20 cellular contexts compared by ENCODE assay signal in the genomic region with DNA sequence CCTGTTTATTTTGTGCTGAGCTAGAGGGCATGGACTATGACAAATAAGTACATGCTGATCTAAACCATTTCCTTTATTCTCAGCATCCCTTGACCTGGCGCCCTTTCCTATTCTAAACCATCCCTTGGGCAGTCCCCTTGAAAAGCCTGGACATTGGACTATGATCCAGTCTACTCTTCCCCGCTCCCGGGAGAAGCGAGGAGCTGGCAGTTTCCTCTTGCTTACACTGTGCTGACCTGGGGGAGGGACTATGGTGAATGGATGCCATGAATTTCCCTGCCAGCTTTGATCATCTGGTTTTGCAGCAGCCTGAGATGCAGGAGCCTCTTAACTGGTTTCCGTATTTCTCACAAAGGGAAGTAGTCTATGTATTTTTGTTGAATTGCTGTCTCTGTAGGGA.
DNase-seq lines count a peak whose midpoint lies in the region; FAIRE-seq lines count a peak whose summit lies in the region.
"Had no signal": no experiment of that assay in that cellular context is flagged by ENCODE, and none has a peak within 500 bp of the region (broad histone marks: within the 10 kb centered on the region; RNA-seq: fewer than 3 reads in every experiment).

No MANE protein-coding gene starts in this region.

- 39 to 58% (median 42%) methylated on average over 5 of the region's 5 CpGs for WGBS in small intestine, 3 donors

- H3K27ac ChIP-seq in small intestine (ENCODE audit: low read depth in 1 of 2, low read length in 1 of 2) = no peak overlapping the region

- H3K36me3 ChIP-seq in small intestine (ENCODE audit: control insufficient read depth in 2 of 2, insufficient read depth in 2 of 2, low read length in 2 of 2) = no peaks in the 10 kb centered on the region
- H3K36me3 ChIP-seq: BE2C had no signal

- H3K4me3 ChIP-seq in small intestine (ENCODE audit: low read depth in 1 of 2, low read length in 2 of 2) = no peak overlapping the region
- H3K4me3 ChIP-seq: GM12878, K562 had no signal

- H3K9me3 ChIP-seq in small intestine (ENCODE audit: control insufficient read depth, low read depth) = no peaks in the 10 kb centered on the region
- H3K9me3 ChIP-seq: BE2C, Caco-2 had no signal

- peak; percentile 19 for DNase-seq in SIG-M5 treated with dmso at 0.1 percent for 504 hours (lab: John Stamatoyannopoulos, UW; ENCODE audit: unreplicated experiment)
- DNase-seq in SIG-M5 (lab: John Stamatoyannopoulos, UW) = no peak
- peak; percentile 32 for DNase-seq in NCI-H2227 treated with DMSO at 0.1 percent for 48 hours (lab: John Stamatoyannopoulos, UW)
- DNase-seq in islet precursor cell = peak; percentile 49
- DNase-seq in small intestine = peak; percentile 36
- no peak for DNase-seq in activated naive CD4-positive, alpha-beta T cell treated with Interleukin-2 at 50 U/mL for 16 hours
- DNase-seq in stimulated activated CD4-positive, alpha-beta T cell treated with anti-CD3 and anti-CD28 coated beads, Interleukin-4, amount 100 ng/mL, for 24 hours = no peak
- no peak for DNase-seq in NCI-H2107 (lab: John Stamatoyannopoulos, UW)
- DNase-seq: BE2C; Caco-2; CD4-positive, alpha-beta T cell; NCI-H1048; NCI-H1436; NCI-H2029; NCI-H2171; NCI-H446 treated with DMSO at 0.1 percent for 48 hours; NCI-H69; SHP77 had no signal

- FAIRE-seq in small intestine (lab: Jason Lieb, UNC) = no peak
- FAIRE-seq: GM12878, K562 had no signal

- no peaks in the 10 kb centered on the region for H3K27me3 ChIP-seq in small intestine (ENCODE audit: control insufficient read depth in 2 of 2, insufficient read depth in 2 of 2, low read length in 2 of 2)
- H3K27me3 ChIP-seq: BE2C had no signal

- no peaks in the 10 kb centered on the region for H3K4me1 ChIP-seq in small intestine (ENCODE audit: control insufficient read depth in 2 of 2, insufficient read depth in 1 of 2, low read depth in 1 of 2, low read length in 1 of 2)
- H3K4me1 ChIP-seq: BE2C had no signal

Comparison
In these comparisons a context has a peak if more than half of its experiments do, and no peak if none do; other contexts are left out.
1. DNase-seq: peak in SIG-M5 treated with dmso at 0.1 percent for 504 hours (single experiment), NCI-H2227 treated with DMSO at 0.1 percent for 48 hours (single experiment), islet precursor cell (single experiment) and small intestine (single experiment); none in SIG-M5 (single experiment), activated naive CD4-positive, alpha-beta T cell treated with Interleukin-2 at 50 U/mL for 16 hours (single experiment), stimulated activated CD4-positive, alpha-beta T cell treated with anti-CD3 and anti-CD28 coated beads, Interleukin-4, amount 100 ng/mL, for 24 hours (single experiment) and NCI-H2107 (single experiment).